Comparison of ENCODE assay signal across 1 cellular context in the genomic region with DNA sequence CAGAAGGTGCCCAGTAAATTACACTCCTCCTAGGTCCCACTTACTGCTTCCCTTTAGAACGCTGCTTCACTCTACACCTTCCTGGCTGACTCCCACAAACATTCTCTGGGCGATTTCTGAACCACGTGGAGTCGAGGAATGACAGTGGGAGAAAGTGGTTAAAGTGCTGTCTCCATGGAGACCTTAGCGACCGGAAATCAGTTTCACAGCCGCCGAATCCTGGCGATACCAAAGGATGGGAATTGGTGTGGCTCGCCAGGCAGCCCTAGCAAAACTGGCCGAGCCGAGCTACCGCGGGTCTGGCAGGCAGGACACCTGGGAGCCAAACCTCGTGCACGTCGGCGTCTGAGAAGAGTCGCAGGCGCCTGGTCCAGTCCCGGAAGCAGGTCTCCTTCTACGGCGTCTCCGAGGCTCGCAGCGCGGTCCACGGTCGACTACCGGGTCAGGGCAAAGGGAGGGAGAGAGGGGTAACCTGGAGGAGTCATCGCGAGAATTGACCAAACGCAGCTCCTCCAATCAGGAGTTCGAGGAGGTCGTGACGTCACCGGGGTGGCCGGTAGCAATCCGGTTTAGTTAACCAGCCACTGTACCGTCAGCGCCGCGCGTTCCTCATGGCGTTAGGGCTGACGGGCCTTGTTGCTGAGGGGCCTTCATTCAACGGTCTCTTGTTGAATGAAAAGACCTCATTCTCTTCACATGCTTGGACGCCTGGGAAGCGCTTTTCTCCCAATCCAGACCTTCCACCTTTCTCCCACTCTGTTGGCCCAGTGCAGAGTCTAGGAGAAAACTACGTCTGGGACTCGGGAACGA.
TF ChIP-seq lines count a peak whose summit lies in the region.

A gene with protein sequence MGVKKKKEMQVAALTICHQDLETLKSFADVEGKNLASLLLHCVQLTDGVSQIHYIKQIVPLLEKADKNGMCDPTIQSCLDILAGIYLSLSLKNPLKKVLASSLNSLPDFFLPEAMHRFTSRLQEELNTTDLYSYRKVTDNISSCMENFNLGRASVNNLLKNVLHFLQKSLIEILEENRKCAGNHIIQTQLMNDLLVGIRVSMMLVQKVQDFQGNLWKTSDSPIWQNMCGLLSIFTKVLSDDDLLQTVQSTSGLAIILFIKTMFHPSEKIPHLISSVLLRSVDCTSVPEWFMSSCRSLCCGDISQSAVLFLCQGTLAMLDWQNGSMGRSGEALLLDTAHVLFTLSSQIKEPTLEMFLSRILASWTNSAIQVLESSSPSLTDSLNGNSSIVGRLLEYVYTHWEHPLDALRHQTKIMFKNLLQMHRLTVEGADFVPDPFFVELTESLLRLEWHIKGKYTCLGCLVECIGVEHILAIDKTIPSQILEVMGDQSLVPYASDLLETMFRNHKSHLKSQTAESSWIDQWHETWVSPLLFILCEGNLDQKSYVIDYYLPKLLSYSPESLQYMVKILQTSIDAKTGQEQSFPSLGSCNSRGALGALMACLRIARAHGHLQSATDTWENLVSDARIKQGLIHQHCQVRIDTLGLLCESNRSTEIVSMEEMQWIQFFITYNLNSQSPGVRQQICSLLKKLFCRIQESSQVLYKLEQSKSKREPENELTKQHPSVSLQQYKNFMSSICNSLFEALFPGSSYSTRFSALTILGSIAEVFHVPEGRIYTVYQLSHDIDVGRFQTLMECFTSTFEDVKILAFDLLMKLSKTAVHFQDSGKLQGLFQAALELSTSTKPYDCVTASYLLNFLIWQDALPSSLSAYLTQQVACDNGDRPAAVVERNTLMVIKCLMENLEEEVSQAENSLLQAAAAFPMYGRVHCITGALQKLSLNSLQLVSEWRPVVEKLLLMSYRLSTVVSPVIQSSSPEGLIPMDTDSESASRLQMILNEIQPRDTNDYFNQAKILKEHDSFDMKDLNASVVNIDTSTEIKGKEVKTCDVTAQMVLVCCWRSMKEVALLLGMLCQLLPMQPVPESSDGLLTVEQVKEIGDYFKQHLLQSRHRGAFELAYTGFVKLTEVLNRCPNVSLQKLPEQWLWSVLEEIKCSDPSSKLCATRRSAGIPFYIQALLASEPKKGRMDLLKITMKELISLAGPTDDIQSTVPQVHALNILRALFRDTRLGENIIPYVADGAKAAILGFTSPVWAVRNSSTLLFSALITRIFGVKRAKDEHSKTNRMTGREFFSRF (N-terminal part only) (minus strand): TSS at position 436 of the 810 bp plus-strand sequence. CDS start 3,646 bp downstream, outside the sequence.

TF ChIP-seq in HepG2, 621 proteins besides CTCF, POLR2A, EP300 and RAD21 (continued from another document and continues in another):
- TF ChIP-seq DPF2 (CRISPR knock-in tag; IDR thresholded peaks at IDR 0.05; ENCODE audit: borderline replicate concordance, low read depth), result 0 out of 2 replicates have a peak, but pooled peaks have one; percentile 41
- no peak for TF ChIP-seq HDAC6 (IDR thresholded peaks at IDR 0.05; ENCODE audit: low read depth, low read length)
- TF ChIP-seq SP5 (CRISPR knock-in tag; IDR thresholded peaks at IDR 0.05; ENCODE audit: borderline replicate concordance, low read depth), result no peak
- TF ChIP-seq ZNF703 (CRISPR knock-in tag; IDR thresholded peaks at IDR 0.05; ENCODE audit: borderline replicate concordance), result 0 out of 2 replicates have a peak, but pooled peaks have one; percentile 55
- 0 out of 2 replicates have a peak, but pooled peaks have one; percentile 19 for TF ChIP-seq FOXM1 (CRISPR knock-in tag; IDR thresholded peaks at IDR 0.05)
- no peak for TF ChIP-seq SRF (IDR thresholded peaks at IDR 0.05; ENCODE audit: low read depth, low read length)
- peak; percentile 70 for TF ChIP-seq ZNF724P (CRISPR knock-in tag; IDR thresholded peaks at IDR 0.05; ENCODE audit: borderline replicate concordance)
- TF ChIP-seq KLF12 (CRISPR knock-in tag; IDR thresholded peaks at IDR 0.05; ENCODE audit: borderline replicate concordance), result no peak; the same call in 1 of the 2 replicates
- TF ChIP-seq RARA (CRISPR knock-in tag; IDR thresholded peaks at IDR 0.05), result peak; percentile 53
- peak; percentile 58; the same call in 1 of the 2 replicates for TF ChIP-seq CAMTA2 (CRISPR knock-in tag; IDR thresholded peaks at IDR 0.05; ENCODE audit: borderline replicate concordance)
- TF ChIP-seq ZNF232 (CRISPR knock-in tag; IDR thresholded peaks at IDR 0.05; ENCODE audit: borderline replicate concordance), result peak; percentile 20; the same call in 1 of the 2 replicates
- TF ChIP-seq MTF2 (CRISPR knock-in tag; IDR thresholded peaks at IDR 0.05; ENCODE audit: borderline replicate concordance), result 0 out of 2 replicates have a peak, but pooled peaks have one; percentile 29
- TF ChIP-seq ZNF10 (CRISPR knock-in tag; IDR thresholded peaks at IDR 0.05; ENCODE audit: borderline replicate concordance, low read depth), result no peak
- TF ChIP-seq MTA1 (CRISPR knock-in tag; IDR thresholded peaks at IDR 0.05; ENCODE audit: borderline replicate concordance), result peak; percentile 85
- no peak for TF ChIP-seq ZNF263 (CRISPR knock-in tag; IDR thresholded peaks at IDR 0.05)
- no peak; the same call in 1 of the 2 replicates for TF ChIP-seq ZMYM3 (CRISPR knock-in tag; IDR thresholded peaks at IDR 0.05)
- TF ChIP-seq, protein P1, sequence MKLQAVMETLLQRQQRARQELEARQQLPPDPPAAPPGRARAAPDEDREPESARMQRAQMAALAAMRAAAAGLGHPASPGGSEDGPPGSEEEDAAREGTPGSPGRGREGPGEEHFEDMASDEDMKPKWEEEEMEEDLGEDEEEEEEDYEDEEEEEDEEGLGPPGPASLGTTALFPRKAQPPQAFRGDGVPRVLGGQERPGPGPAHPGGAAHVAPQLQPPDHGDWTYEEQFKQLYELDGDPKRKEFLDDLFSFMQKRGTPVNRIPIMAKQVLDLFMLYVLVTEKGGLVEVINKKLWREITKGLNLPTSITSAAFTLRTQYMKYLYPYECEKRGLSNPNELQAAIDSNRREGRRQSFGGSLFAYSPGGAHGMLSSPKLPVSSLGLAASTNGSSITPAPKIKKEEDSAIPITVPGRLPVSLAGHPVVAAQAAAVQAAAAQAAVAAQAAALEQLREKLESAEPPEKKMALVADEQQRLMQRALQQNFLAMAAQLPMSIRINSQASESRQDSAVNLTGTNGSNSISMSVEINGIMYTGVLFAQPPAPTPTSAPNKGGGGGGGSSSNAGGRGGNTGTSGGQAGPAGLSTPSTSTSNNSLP (IDR thresholded peaks at IDR 0.05; ENCODE audit: low read depth, low read length), result peak; percentile 37; the same call in 1 of the 2 replicates
- TF ChIP-seq, protein P2, sequence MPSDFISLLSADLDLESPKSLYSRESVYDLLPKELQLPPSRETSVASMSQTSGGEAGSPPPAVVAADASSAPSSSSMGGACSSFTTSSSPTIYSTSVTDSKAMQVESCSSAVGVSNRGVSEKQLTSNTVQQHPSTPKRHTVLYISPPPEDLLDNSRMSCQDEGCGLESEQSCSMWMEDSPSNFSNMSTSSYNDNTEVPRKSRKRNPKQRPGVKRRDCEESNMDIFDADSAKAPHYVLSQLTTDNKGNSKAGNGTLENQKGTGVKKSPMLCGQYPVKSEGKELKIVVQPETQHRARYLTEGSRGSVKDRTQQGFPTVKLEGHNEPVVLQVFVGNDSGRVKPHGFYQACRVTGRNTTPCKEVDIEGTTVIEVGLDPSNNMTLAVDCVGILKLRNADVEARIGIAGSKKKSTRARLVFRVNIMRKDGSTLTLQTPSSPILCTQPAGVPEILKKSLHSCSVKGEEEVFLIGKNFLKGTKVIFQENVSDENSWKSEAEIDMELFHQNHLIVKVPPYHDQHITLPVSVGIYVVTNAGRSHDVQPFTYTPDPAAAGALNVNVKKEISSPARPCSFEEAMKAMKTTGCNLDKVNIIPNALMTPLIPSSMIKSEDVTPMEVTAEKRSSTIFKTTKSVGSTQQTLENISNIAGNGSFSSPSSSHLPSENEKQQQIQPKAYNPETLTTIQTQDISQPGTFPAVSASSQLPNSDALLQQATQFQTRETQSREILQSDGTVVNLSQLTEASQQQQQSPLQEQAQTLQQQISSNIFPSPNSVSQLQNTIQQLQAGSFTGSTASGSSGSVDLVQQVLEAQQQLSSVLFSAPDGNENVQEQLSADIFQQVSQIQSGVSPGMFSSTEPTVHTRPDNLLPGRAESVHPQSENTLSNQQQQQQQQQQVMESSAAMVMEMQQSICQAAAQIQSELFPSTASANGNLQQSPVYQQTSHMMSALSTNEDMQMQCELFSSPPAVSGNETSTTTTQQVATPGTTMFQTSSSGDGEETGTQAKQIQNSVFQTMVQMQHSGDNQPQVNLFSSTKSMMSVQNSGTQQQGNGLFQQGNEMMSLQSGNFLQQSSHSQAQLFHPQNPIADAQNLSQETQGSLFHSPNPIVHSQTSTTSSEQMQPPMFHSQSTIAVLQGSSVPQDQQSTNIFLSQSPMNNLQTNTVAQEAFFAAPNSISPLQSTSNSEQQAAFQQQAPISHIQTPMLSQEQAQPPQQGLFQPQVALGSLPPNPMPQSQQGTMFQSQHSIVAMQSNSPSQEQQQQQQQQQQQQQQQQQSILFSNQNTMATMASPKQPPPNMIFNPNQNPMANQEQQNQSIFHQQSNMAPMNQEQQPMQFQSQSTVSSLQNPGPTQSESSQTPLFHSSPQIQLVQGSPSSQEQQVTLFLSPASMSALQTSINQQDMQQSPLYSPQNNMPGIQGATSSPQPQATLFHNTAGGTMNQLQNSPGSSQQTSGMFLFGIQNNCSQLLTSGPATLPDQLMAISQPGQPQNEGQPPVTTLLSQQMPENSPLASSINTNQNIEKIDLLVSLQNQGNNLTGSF (CRISPR knock-in tag; IDR thresholded peaks at IDR 0.05), result peak; percentile 88
- TF ChIP-seq MIER2 (CRISPR knock-in tag; IDR thresholded peaks at IDR 0.05), result no peak; the same call in 1 of the 2 replicates
- TF ChIP-seq EHMT2 (IDR thresholded peaks at IDR 0.05; ENCODE audit: borderline replicate concordance, low read depth, low read length), result no peak
- TF ChIP-seq ZNF616 (CRISPR knock-in tag; IDR thresholded peaks at IDR 0.05; ENCODE audit: low read depth), result peak; percentile 70
- no peak for TF ChIP-seq FOSL1 (CRISPR knock-in tag; IDR thresholded peaks at IDR 0.05; ENCODE audit: borderline replicate concordance)
- TF ChIP-seq CEBPG (CRISPR knock-in tag; IDR thresholded peaks at IDR 0.05), result peak; percentile 66
- TF ChIP-seq TBL1XR1 (IDR thresholded peaks at IDR 0.05; ENCODE audit: borderline replicate concordance, low read length, partially characterized antibody), result peak; percentile 55
- TF ChIP-seq SIN3B (IDR thresholded peaks at IDR 0.05; ENCODE audit: low read length), result peak; percentile 54
- TF ChIP-seq ZNF891 (CRISPR knock-in tag; IDR thresholded peaks at IDR 0.05), result peak; percentile 85
- TF ChIP-seq, protein P3, sequence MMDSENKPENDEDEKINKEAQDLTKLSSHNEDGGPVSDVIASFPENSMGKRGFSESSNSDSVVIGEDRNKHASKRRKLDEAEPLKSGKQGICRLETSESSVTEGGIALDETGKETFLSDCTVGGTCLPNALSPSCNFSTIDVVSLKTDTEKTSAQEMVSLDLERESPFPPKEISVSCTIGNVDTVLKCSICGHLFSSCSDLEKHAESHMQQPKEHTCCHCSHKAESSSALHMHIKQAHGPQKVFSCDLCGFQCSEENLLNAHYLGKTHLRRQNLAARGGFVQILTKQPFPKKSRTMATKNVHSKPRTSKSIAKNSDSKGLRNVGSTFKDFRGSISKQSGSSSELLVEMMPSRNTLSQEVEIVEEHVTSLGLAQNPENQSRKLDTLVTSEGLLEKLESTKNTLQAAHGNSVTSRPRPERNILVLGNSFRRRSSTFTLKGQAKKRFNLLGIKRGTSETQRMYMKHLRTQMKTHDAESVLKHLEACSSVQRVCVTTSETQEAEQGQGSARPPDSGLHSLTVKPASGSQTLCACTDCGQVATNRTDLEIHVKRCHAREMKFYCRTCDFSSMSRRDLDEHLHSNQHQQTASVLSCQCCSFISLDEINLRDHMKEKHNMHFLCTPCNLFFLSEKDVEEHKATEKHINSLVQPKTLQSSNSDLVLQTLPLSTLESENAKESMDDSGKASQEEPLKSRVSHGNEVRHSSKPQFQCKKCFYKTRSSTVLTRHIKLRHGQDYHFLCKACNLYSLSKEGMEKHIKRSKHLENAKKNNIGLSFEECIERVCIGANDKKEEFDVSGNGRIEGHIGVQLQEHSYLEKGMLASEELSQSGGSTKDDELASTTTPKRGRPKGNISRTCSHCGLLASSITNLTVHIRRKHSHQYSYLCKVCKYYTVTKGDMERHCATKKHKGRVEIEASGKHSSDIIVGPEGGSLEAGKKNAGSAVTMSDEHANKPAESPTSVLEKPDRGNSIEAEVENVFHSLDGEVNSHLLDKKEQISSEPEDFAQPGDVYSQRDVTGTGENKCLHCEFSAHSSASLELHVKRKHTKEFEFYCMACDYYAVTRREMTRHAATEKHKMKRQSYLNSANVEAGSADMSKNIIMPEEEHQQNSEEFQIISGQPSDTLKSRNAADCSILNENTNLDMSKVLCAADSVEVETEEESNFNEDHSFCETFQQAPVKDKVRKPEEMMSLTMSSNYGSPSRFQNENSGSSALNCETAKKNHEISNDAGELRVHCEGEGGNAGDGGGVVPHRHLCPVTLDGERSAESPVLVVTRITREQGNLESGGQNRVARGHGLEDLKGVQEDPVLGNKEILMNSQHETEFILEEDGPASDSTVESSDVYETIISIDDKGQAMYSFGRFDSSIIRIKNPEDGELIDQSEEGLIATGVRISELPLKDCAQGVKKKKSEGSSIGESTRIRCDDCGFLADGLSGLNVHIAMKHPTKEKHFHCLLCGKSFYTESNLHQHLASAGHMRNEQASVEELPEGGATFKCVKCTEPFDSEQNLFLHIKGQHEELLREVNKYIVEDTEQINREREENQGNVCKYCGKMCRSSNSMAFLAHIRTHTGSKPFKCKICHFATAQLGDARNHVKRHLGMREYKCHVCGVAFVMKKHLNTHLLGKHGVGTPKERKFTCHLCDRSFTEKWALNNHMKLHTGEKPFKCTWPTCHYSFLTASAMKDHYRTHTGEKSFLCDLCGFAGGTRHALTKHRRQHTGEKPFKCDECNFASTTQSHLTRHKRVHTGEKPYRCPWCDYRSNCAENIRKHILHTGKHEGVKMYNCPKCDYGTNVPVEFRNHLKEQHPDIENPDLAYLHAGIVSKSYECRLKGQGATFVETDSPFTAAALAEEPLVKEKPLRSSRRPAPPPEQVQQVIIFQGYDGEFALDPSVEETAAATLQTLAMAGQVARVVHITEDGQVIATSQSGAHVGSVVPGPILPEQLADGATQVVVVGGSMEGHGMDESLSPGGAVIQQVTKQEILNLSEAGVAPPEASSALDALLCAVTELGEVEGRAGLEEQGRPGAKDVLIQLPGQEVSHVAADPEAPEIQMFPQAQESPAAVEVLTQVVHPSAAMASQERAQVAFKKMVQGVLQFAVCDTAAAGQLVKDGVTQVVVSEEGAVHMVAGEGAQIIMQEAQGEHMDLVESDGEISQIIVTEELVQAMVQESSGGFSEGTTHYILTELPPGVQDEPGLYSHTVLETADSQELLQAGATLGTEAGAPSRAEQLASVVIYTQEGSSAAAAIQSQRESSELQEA (CRISPR knock-in tag; IDR thresholded peaks at IDR 0.05; ENCODE audit: not compliant biosample characterization), result peak; percentile 84
- peak; percentile 91 for TF ChIP-seq ZNF709 (CRISPR knock-in tag; IDR thresholded peaks at IDR 0.05)
- peak; percentile 79 for TF ChIP-seq ZNF772 (CRISPR knock-in tag; IDR thresholded peaks at IDR 0.05)
- TF ChIP-seq AHR (CRISPR knock-in tag; IDR thresholded peaks at IDR 0.05), result peak; percentile 87
- TF ChIP-seq BHLHE40 (IDR thresholded peaks at IDR 0.05; ENCODE audit: low read length), result 0 out of 2 replicates have a peak, but pooled peaks have one; percentile 20
- TF ChIP-seq, protein P4, sequence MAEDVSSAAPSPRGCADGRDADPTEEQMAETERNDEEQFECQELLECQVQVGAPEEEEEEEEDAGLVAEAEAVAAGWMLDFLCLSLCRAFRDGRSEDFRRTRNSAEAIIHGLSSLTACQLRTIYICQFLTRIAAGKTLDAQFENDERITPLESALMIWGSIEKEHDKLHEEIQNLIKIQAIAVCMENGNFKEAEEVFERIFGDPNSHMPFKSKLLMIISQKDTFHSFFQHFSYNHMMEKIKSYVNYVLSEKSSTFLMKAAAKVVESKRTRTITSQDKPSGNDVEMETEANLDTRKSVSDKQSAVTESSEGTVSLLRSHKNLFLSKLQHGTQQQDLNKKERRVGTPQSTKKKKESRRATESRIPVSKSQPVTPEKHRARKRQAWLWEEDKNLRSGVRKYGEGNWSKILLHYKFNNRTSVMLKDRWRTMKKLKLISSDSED (CRISPR knock-in tag; IDR thresholded peaks at IDR 0.05), result no peak
- peak; percentile 95 for TF ChIP-seq RFX5 (IDR thresholded peaks at IDR 0.05; ENCODE audit: low read depth, low read length)
- peak; percentile 55; the same call in 1 of the 2 replicates for TF ChIP-seq ZNF747 (CRISPR knock-in tag; IDR thresholded peaks at IDR 0.05; ENCODE audit: borderline replicate concordance)
